1 cellular context compared by ENCODE assay signal in the genomic region with DNA sequence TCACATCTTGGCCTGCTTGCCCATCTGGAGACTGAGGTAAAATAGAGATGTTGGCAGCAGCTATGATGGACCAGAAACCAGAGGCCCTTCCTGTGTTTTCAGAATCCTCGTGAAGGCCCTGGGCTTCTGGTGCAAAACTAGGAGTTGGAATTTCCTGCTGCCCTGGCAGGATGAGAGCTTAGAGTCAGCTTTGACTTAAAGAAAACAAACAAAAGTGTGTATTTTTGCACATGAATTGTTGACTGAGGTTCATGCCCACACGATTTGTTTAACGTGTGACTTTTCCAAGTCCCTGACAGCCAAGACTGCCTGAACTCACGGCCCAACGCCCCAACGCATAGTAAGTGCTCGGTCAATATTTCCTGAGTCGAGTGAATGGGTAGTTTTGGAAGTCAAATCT.
TF ChIP-seq lines count a peak whose summit lies in the region.

No MANE protein-coding gene starts in this region.

TF ChIP-seq in HepG2, 621 proteins besides CTCF, POLR2A, EP300 and RAD21 (continued from another document):
- TF ChIP-seq, protein P1, sequence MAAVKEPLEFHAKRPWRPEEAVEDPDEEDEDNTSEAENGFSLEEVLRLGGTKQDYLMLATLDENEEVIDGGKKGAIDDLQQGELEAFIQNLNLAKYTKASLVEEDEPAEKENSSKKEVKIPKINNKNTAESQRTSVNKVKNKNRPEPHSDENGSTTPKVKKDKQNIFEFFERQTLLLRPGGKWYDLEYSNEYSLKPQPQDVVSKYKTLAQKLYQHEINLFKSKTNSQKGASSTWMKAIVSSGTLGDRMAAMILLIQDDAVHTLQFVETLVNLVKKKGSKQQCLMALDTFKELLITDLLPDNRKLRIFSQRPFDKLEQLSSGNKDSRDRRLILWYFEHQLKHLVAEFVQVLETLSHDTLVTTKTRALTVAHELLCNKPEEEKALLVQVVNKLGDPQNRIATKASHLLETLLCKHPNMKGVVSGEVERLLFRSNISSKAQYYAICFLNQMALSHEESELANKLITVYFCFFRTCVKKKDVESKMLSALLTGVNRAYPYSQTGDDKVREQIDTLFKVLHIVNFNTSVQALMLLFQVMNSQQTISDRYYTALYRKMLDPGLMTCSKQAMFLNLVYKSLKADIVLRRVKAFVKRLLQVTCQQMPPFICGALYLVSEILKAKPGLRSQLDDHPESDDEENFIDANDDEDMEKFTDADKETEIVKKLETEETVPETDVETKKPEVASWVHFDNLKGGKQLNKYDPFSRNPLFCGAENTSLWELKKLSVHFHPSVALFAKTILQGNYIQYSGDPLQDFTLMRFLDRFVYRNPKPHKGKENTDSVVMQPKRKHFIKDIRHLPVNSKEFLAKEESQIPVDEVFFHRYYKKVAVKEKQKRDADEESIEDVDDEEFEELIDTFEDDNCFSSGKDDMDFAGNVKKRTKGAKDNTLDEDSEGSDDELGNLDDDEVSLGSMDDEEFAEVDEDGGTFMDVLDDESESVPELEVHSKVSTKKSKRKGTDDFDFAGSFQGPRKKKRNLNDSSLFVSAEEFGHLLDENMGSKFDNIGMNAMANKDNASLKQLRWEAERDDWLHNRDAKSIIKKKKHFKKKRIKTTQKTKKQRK (IDR thresholded peaks at IDR 0.05; ENCODE audit: low read length): no peak
- no peak for TF ChIP-seq EZH2 (conservative IDR thresholded peaks at IDR 0.05; ENCODE audit: low read depth, low read length)
- no peak for TF ChIP-seq EEA1 (CRISPR knock-in tag; IDR thresholded peaks at IDR 0.05; ENCODE audit: borderline replicate concordance)
- TF ChIP-seq CREB1 (IDR thresholded peaks at IDR 0.05): no peak
- no peak for TF ChIP-seq CREB1 (CRISPR knock-in tag; IDR thresholded peaks at IDR 0.05)
